ENCODE assay signal across 8 cellular contexts in genomic region chr12:118102609-118103008, GRCh38. TPM values are rescaled to one million over a fixed set of nuclear protein-coding genes. Genes with fewer than 3 reads are reported as not detected.
DNase-seq lines count a peak whose midpoint lies in the region; ATAC-seq and TF ChIP-seq lines count a peak whose summit lies in the region.

No MANE protein-coding gene starts in this region.

- H3K36me3 Mint-ChIP-seq in activated CD8-positive, alpha-beta memory T cell treated with anti-CD3 and anti-CD28 coated beads, Interleukin-2, amount 10 ng/mL, durations not matched to agents 7 days and 5 days, result no peaks in the 10 kb centered on the region
- no peaks in the 10 kb centered on the region for H3K36me3 Mint-ChIP-seq in activated T-helper 2 cell treated with anti-CD3 and anti-CD28 coated beads, Interferon-gamma antibody, Interleukin-2, Interleukin-4, amounts not matched to agents 10 μg/mL and 5 μg/mL and 100 μg/mL, durations not matched to agents 14 hours and 24 hours and 36 hours (ENCODE audit: low read depth)
- no peaks in the 10 kb centered on the region for H3K36me3 Mint-ChIP-seq in immature natural killer cell

- H3K9me3 Mint-ChIP-seq in activated CD8-positive, alpha-beta memory T cell treated with anti-CD3 and anti-CD28 coated beads, Interleukin-2, amount 10 ng/mL, durations not matched to agents 7 days and 5 days (ENCODE audit: low read depth), result no peaks in the 10 kb centered on the region
- H3K9me3 Mint-ChIP-seq in activated T-helper 2 cell treated with anti-CD3 and anti-CD28 coated beads, Interferon-gamma antibody, Interleukin-2, Interleukin-4, amounts not matched to agents 10 μg/mL and 5 μg/mL and 100 μg/mL, durations not matched to agents 14 hours and 24 hours and 36 hours, result no peaks in the 10 kb centered on the region
- H3K9me3 Mint-ChIP-seq in immature natural killer cell, result no peaks in the 10 kb centered on the region

- H3K27ac ChIP-seq in thyroid gland, result peak overlapping the region in 2 of 3 donors; percentile 76 to 96
- no peak overlapping the region for H3K27ac ChIP-seq in testis

- H3K9me3 ChIP-seq in thyroid gland (no peaks in the 10 kb centered on the region), testis (no peaks in the 10 kb centered on the region)

- no peak overlapping the region for H3K27ac Mint-ChIP-seq in activated CD8-positive, alpha-beta memory T cell treated with anti-CD3 and anti-CD28 coated beads, Interleukin-2, amount 10 ng/mL, durations not matched to agents 7 days and 5 days
- H3K27ac Mint-ChIP-seq in activated T-helper 2 cell treated with anti-CD3 and anti-CD28 coated beads, Interferon-gamma antibody, Interleukin-2, Interleukin-4, amounts not matched to agents 10 μg/mL and 5 μg/mL and 100 μg/mL, durations not matched to agents 14 hours and 24 hours and 36 hours, result peak overlapping the region; percentile 63
- H3K27ac Mint-ChIP-seq in immature natural killer cell, result no peak overlapping the region

- intact Hi-C loops in activated T-helper 2 cell treated with anti-CD3 and anti-CD28 coated beads, Interferon-gamma antibody, Interleukin-2, Interleukin-4, amounts not matched to agents 10 μg/mL and 5 μg/mL and 100 μg/mL, durations not matched to agents 14 hours and 24 hours and 36 hours (cut with micrococcal nuclease), result loop anchor here (5.0 kb wide), 1 partner anchor 40 kb away; the partner anchor contains the start of gene WSB2
- intact Hi-C loops in thyroid gland (cut with DNase I) (loop anchor here (5.0 kb wide), 1 partner anchor 40 kb away; the partner anchor contains the start of gene WSB2), testis (cut with DNase I; ENCODE audit: low total_unique reads) (no loop called here)

- TF ChIP-seq POLR2A in thyroid gland (IDR thresholded peaks at IDR 0.05) (no peak), testis (IDR thresholded peaks at IDR 0.05) (no peak)

- ATAC-seq in activated CD8-positive, alpha-beta memory T cell treated with anti-CD3 and anti-CD28 coated beads, Interleukin-2, amount 10 ng/mL, durations not matched to agents 7 days and 5 days, result no peak
- no peak for ATAC-seq in HG03159 (IDR thresholded peaks at IDR 0.05; ENCODE audit: unreplicated experiment)

- H3K4me1 Mint-ChIP-seq in activated CD8-positive, alpha-beta memory T cell treated with anti-CD3 and anti-CD28 coated beads, Interleukin-2, amount 10 ng/mL, durations not matched to agents 7 days and 5 days, result peaks cover 9% of the 10 kb centered on the region
- peaks cover 6% of the 10 kb centered on the region for H3K4me1 Mint-ChIP-seq in activated T-helper 2 cell treated with anti-CD3 and anti-CD28 coated beads, Interferon-gamma antibody, Interleukin-2, Interleukin-4, amounts not matched to agents 10 μg/mL and 5 μg/mL and 100 μg/mL, durations not matched to agents 14 hours and 24 hours and 36 hours (ENCODE audit: low read depth)
- H3K4me1 Mint-ChIP-seq in immature natural killer cell, result peaks cover 7 to 16% of the 10 kb centered on the region in 2 donors

- DNase-seq in activated CD8-positive, alpha-beta memory T cell treated with anti-CD3 and anti-CD28 coated beads, Interleukin-2, amount 10 ng/mL, durations not matched to agents 7 days and 5 days, result no peak
- no peak for DNase-seq in activated CD8-positive, alpha-beta memory T cell treated with anti-CD3 and anti-CD28 coated beads, Interleukin-2, amount 50 U/mL, for 4 hours
- no peak for DNase-seq in activated T-helper 2 cell treated with anti-CD3 and anti-CD28 coated beads, Interferon-gamma antibody, Interleukin-2, Interleukin-4, amounts not matched to agents 10 μg/mL and 5 μg/mL and 100 μg/mL, durations not matched to agents 14 hours and 24 hours and 36 hours (ENCODE audit: low spot score)
- DNase-seq in immature natural killer cell (no peak), thyroid gland (no peak), testis (no peak)
- no peak for DNase-seq in activated CD4-positive, CD25-positive, alpha-beta regulatory T cell treated with anti-CD3 and anti-CD28 coated beads, Interleukin-2, amount 50 U/mL, for 72 hours

- CTCF ChIA-PET in activated CD8-positive, alpha-beta memory T cell treated with anti-CD3 and anti-CD28 coated beads, Interleukin-2, amount 10 ng/mL, durations not matched to agents 7 days and 5 days (lab: Charles Lee), result interaction anchor here (0.7 to 1.2 kb wide), 2 partner anchors 38 to 1870 kb away, joined by 3 read pairs; no protein-coding TSS in a partner anchor

- peak overlapping the region; percentile 65 for H3K4me3 Mint-ChIP-seq in activated CD8-positive, alpha-beta memory T cell treated with anti-CD3 and anti-CD28 coated beads, Interleukin-2, amount 10 ng/mL, durations not matched to agents 7 days and 5 days
- H3K4me3 Mint-ChIP-seq in activated T-helper 2 cell treated with anti-CD3 and anti-CD28 coated beads, Interferon-gamma antibody, Interleukin-2, Interleukin-4, amounts not matched to agents 10 μg/mL and 5 μg/mL and 100 μg/mL, durations not matched to agents 14 hours and 24 hours and 36 hours (ENCODE audit: low read depth), result peak overlapping the region; percentile 91
- peak overlapping the region; percentile 81 to 88 (median 87) for H3K4me3 Mint-ChIP-seq in immature natural killer cell

- no peaks in the 10 kb centered on the region for H3K36me3 ChIP-seq in thyroid gland
- H3K36me3 ChIP-seq in testis (ENCODE audit: low read depth, missing control alignments), result no peaks in the 10 kb centered on the region

- H3K27me3 Mint-ChIP-seq in activated CD8-positive, alpha-beta memory T cell treated with anti-CD3 and anti-CD28 coated beads, Interleukin-2, amount 10 ng/mL, durations not matched to agents 7 days and 5 days, result peaks cover 23% of the 10 kb centered on the region
- H3K27me3 Mint-ChIP-seq in activated T-helper 2 cell treated with anti-CD3 and anti-CD28 coated beads, Interferon-gamma antibody, Interleukin-2, Interleukin-4, amounts not matched to agents 10 μg/mL and 5 μg/mL and 100 μg/mL, durations not matched to agents 14 hours and 24 hours and 36 hours (ENCODE audit: low read depth), result peaks cover 21% of the 10 kb centered on the region
- H3K27me3 Mint-ChIP-seq in immature natural killer cell (ENCODE audit: low read depth in 3 of 3), result peaks cover 7 to 16% (median 9%) of the 10 kb centered on the region in 3 donors

- H3K4me1 ChIP-seq in thyroid gland, result peaks cover 10 to 15% of the 10 kb centered on the region in 2 donors
- no peaks in the 10 kb centered on the region for H3K4me1 ChIP-seq in testis

- 23 to 29% methylated on average over 5 of the region's 5 CpGs for WGBS in thyroid gland, 2 donors
- WGBS in testis, 2 donors, result 42 to 44% methylated on average over 5 of the region's 5 CpGs

- no peak for TF ChIP-seq CTCF in thyroid gland (IDR thresholded peaks at IDR 0.05)
- TF ChIP-seq CTCF in testis (IDR thresholded peaks at IDR 0.05), result no peak

- H3K27me3 ChIP-seq in thyroid gland (no peaks in the 10 kb centered on the region), testis (no peaks in the 10 kb centered on the region)

- peak overlapping the region; percentile 12 to 98 (median 70) for H3K4me3 ChIP-seq in thyroid gland (replicated peaks in 1 of 3)
- H3K4me3 ChIP-seq in testis, result peak overlapping the region in 1 of 2 donors; percentile 82

RNA-seq across cellular contexts. Expression of gene VSIG10, which starts 1.2 kb away (rescaled TPM):
- 10 to 100 TPM in 1 of 2 experiments, 1 to 10 TPM in 1; 9.2 to 14.4 TPM for total RNA-seq in activated CD8-positive, alpha-beta memory T cell treated with anti-CD3 and anti-CD28 coated beads, Interleukin-2, amount 10 ng/mL, durations not matched to agents 7 days and 5 days
- total RNA-seq in activated T-helper 2 cell treated with anti-CD3 and anti-CD28 coated beads, Interferon-gamma antibody, Interleukin-2, Interleukin-4, amounts not matched to agents 10 μg/mL and 5 μg/mL and 100 μg/mL, durations not matched to agents 14 hours and 24 hours and 36 hours, result 9.6 and 11.1 TPM in 2 replicates
- polyA plus RNA-seq in immature natural killer cell (1 to 10 TPM in 2 of 3 donors, under 1 TPM in 1; 0.24 to 1.6 (median 1.0) TPM), testis (ENCODE audit: insufficient read depth, low read depth, low replicate concordance) (14.8 TPM)
- total RNA-seq in thyroid gland (10 to 100 TPM; 62.0 to 93.7 (median 76.6) TPM), testis (10 to 100 TPM; 43.2 to 51.0 TPM)

RNA-seq across cellular contexts. Expression of gene PEBP1, which starts 33.3 kb away (rescaled TPM):
- 100 to 1,000 TPM in 1 of 2 experiments, 10 to 100 TPM in 1; 93.7 to 136 TPM for total RNA-seq in activated CD8-positive, alpha-beta memory T cell treated with anti-CD3 and anti-CD28 coated beads, Interleukin-2, amount 10 ng/mL, durations not matched to agents 7 days and 5 days
- 177 and 184 TPM in 2 replicates for total RNA-seq in activated T-helper 2 cell treated with anti-CD3 and anti-CD28 coated beads, Interferon-gamma antibody, Interleukin-2, Interleukin-4, amounts not matched to agents 10 μg/mL and 5 μg/mL and 100 μg/mL, durations not matched to agents 14 hours and 24 hours and 36 hours
- 100 to 1,000 TPM; 145 to 163 (median 161) TPM for polyA plus RNA-seq in immature natural killer cell
- total RNA-seq in thyroid gland, result 1,000 to 10,000 TPM in 3 of 4 donors, 100 to 1,000 TPM in 1; 695 to 2,015 (median 1,366) TPM
- total RNA-seq in testis, result 100 to 1,000 TPM; 371 to 500 TPM
- polyA plus RNA-seq in testis (ENCODE audit: insufficient read depth, low read depth, low replicate concordance), result 370 TPM

RNA-seq across cellular contexts. Expression of gene WSB2, which starts 41.6 kb away (rescaled TPM):
- 10 to 100 TPM; 44.1 to 52.1 TPM for total RNA-seq in activated CD8-positive, alpha-beta memory T cell treated with anti-CD3 and anti-CD28 coated beads, Interleukin-2, amount 10 ng/mL, durations not matched to agents 7 days and 5 days
- 84.2 and 89.3 TPM in 2 replicates for total RNA-seq in activated T-helper 2 cell treated with anti-CD3 and anti-CD28 coated beads, Interferon-gamma antibody, Interleukin-2, Interleukin-4, amounts not matched to agents 10 μg/mL and 5 μg/mL and 100 μg/mL, durations not matched to agents 14 hours and 24 hours and 36 hours
- polyA plus RNA-seq in immature natural killer cell (10 to 100 TPM; 18.7 to 20.3 (median 18.8) TPM), testis (ENCODE audit: insufficient read depth, low read depth, low replicate concordance) (54.5 TPM)
- total RNA-seq in thyroid gland (10 to 100 TPM; 64.6 to 97.0 (median 86.0) TPM), testis (10 to 100 TPM; 59.4 to 81.6 TPM)

Comparison
In these comparisons a context has a peak if more than half of its experiments do, and no peak if none do; other contexts are left out.
1. H3K27ac ChIP-seq: peak in thyroid gland (2 of 3); none in testis (0 of 2).
2. Peak in every context shown above with its lines, with median percentiles within 50 percentile points of each other: H3K4me3 Mint-ChIP-seq.